In genomic region chr3:142904639-142905441, GRCh38 we compare ENCODE assay signal across 9 cellular contexts. TPM values are rescaled to one million over a fixed set of nuclear protein-coding genes. Genes with fewer than 3 reads are reported as not detected.
DNase-seq lines count a peak whose midpoint lies in the region; ATAC-seq and TF ChIP-seq lines count a peak whose summit lies in the region.
"Had no signal": no experiment of that assay in that cellular context is flagged by ENCODE, and none has a peak within 500 bp of the region (broad histone marks: within the 10 kb centered on the region; RNA-seq: fewer than 3 reads in every experiment).

No MANE protein-coding gene starts in this region.

- H3K4me1 ChIP-seq in OCI-LY1 (ENCODE audit: insufficient read depth, low read length, severe bottlenecking): peaks cover 8% of the 10 kb centered on the region
- H3K4me1 ChIP-seq in cardiac muscle cell (ENCODE audit: low read depth): no peaks in the 10 kb centered on the region

- H3K4me3 ChIP-seq in OCI-LY1 (ENCODE audit: low read depth, low read length, poor library complexity, severe bottlenecking) (peak overlapping the region; percentile 22), cardiac muscle cell (no peak overlapping the region)

- no peak overlapping the region for H3K9ac ChIP-seq in OCI-LY1 (ENCODE audit: low read length)

- no peaks in the 10 kb centered on the region for H3K36me3 ChIP-seq in OCI-LY1 (ENCODE audit: insufficient read depth, low read length)
- no peaks in the 10 kb centered on the region for H3K36me3 ChIP-seq in cardiac muscle cell

- H3K27me3 ChIP-seq in OCI-LY1 (ENCODE audit: insufficient read depth, low read length): no peaks in the 10 kb centered on the region
- H3K27me3 ChIP-seq in cardiac muscle cell: no peaks in the 10 kb centered on the region

- H3K79me2 ChIP-seq in OCI-LY1 (ENCODE audit: insufficient read depth, low read length): no peaks in the 10 kb centered on the region

- no peaks in the 10 kb centered on the region for H3F3A ChIP-seq in OCI-LY1 (ENCODE audit: insufficient read depth, low read length)

- H3K9me3 ChIP-seq in OCI-LY1 (ENCODE audit: low read length) (no peaks in the 10 kb centered on the region), cardiac muscle cell (ENCODE audit: low read depth) (no peaks in the 10 kb centered on the region)

- H3K9me2 ChIP-seq in OCI-LY1 (ENCODE audit: low read depth, low read length): no peaks in the 10 kb centered on the region

- ATAC-seq in GM18870 (IDR thresholded peaks at IDR 0.05; ENCODE audit: unreplicated experiment): peak; percentile 58

- 0 out of 2 replicates have a peak overlapping the region, but pooled peaks have one; percentile 23 for H2AFZ ChIP-seq in OCI-LY1 (ENCODE audit: low read length)

- no peaks in the 10 kb centered on the region for H4K20me1 ChIP-seq in OCI-LY1 (ENCODE audit: insufficient read depth, low read length)

- TF ChIP-seq CTCF in OCI-LY1 (IDR thresholded peaks at IDR 0.05; ENCODE audit: low read length) (peak; percentile 60; the same call in 1 of the 2 replicates), cardiac muscle cell (IDR thresholded peaks at IDR 0.05; ENCODE audit: low read depth, low read length) (no peak)

- DNase-seq in A172 (ENCODE audit: low spot score) (peak; percentile 70), cardiac muscle cell (ENCODE audit: low read depth in 1 of 2, low spot score in 1 of 2) (peak; percentile 32 to 35), T1000 (lab: John Stamatoyannopoulos, UW) (no peak), dermis blood vessel endothelial cell (no peak), OCI-M2 (lab: John Stamatoyannopoulos, UW; ENCODE audit: unreplicated experiment) (no peak)
- DNase-seq in activated CD4-positive, alpha-beta T cell treated with anti-CD3 and anti-CD28 coated beads, Interleukin-2, amount 50 U/mL, for 4 hours: no peak

- H3K27ac ChIP-seq in OCI-LY1 (ENCODE audit: low read depth, low read length, poor library complexity, severe bottlenecking) (no peak overlapping the region), cardiac muscle cell (no peak overlapping the region)

- peak overlapping the region; percentile 47 for H3K4me2 ChIP-seq in OCI-LY1 (ENCODE audit: low read length)

RNA-seq across cellular contexts. Expression of gene PCOLCE2, which starts 16.0 kb away (rescaled TPM):
- total RNA-seq in A172 (2014; rRNA removed; shearing (Covaris generic)): 6.7 and 22.9 TPM in 2 replicates
- 5.5 and 6.5 TPM in 2 replicates for total RNA-seq in cardiac muscle cell
- 5.4 and 6.5 TPM in 2 replicates for polyA plus RNA-seq in cardiac muscle cell
- 0.23 and 0.68 TPM in 2 replicates for total RNA-seq in dermis blood vessel endothelial cell

RNA-seq across cellular contexts. Expression of gene PAQR9, which starts 58.6 kb away (rescaled TPM):
- 0.07 TPM in 1 of 2 replicates, not detected in the other for total RNA-seq in A172 (2014; rRNA removed; shearing (Covaris generic))
- total RNA-seq in cardiac muscle cell: 0.18 and 1.0 TPM in 2 replicates
- polyA plus RNA-seq in cardiac muscle cell: 0.68 and 1.1 TPM in 2 replicates
- not detected in 2 replicates for total RNA-seq in dermis blood vessel endothelial cell
- total RNA-seq: dermis microvascular lymphatic vessel endothelial cell had no signal

Comparison
In these comparisons a context has a peak if more than half of its experiments do, and no peak if none do; other contexts are left out.
1. DNase-seq: peak in A172 (single experiment) and cardiac muscle cell (2 of 2); none in T1000 (single experiment), dermis blood vessel endothelial cell (single experiment), OCI-M2 (single experiment) and activated CD4-positive, alpha-beta T cell treated with anti-CD3 and anti-CD28 coated beads, Interleukin-2, amount 50 U/mL, for 4 hours (0 of 2).